8 cellular contexts compared by ENCODE assay signal in genomic region chr21:32392880-32393676, GRCh38. TPM values are rescaled to one million over a fixed set of nuclear protein-coding genes. Genes with fewer than 3 reads are reported as not detected.
DNase-seq lines count a peak whose midpoint lies in the region; ATAC-seq and TF ChIP-seq lines count a peak whose summit lies in the region.

Gene URB1, minus strand, starts transcription at chr21:32393012. Its CDS starts 102 bp downstream, at chr21:32392910.

- H2AFZ ChIP-seq in OCI-LY1 (ENCODE audit: low read length) = peak within 1 kb of the TSS; percentile 66; the same call in 1 of the 2 replicates

- CTCF ChIA-PET in Calu3 (lab: Charles Lee) = interaction anchor here (0.9 to 1.4 kb wide), 3 partner anchors 10 to 208 kb away, joined by 3 to 6 read pairs (median 4); no protein-coding TSS in a partner anchor

- H3F3A ChIP-seq in OCI-LY1 (ENCODE audit: insufficient read depth, low read length) = no peaks in the 10 kb centered on the region

- H3K9ac ChIP-seq in HUES64 (ENCODE audit: low read depth, low read length) (peak within 1 kb of the TSS; percentile 76), OCI-LY1 (ENCODE audit: low read length) (peak within 1 kb of the TSS; percentile 79)

- H3K4me2 ChIP-seq in OCI-LY1 (ENCODE audit: low read length) = peak within 1 kb of the TSS; percentile 89

- intact Hi-C loops in Calu3 (cut with micrococcal nuclease; ENCODE audit: unreplicated experiment) = no loop called here

- BruUV-seq in Calu3 (replicated peaks; lab: Mats Ljungman, UMichigan) = TSS peak; percentile 100

- H3K4me1 ChIP-seq in HUES64 (ENCODE audit: insufficient read depth, low read length) (peaks cover 3% of the 10 kb centered on the region; the same call in 1 of the 2 replicates), OCI-LY1 (ENCODE audit: insufficient read depth, low read length, severe bottlenecking) (peaks cover 39% of the 10 kb centered on the region), mononuclear cell (ENCODE audit: insufficient read depth, low read length) (peaks cover 22% of the 10 kb centered on the region)

- peaks cover 19% of the 10 kb centered on the region for H3K4me1 Mint-ChIP-seq in Calu3 (ENCODE audit: low read depth, unreplicated experiment)

- no peaks in the 10 kb centered on the region for H4K20me1 ChIP-seq in OCI-LY1 (ENCODE audit: insufficient read depth, low read length)

- H3K27me3 ChIP-seq in HUES64 (ENCODE audit: insufficient read depth, low read length) = peaks cover 5% of the 10 kb centered on the region; the same call in 1 of the 2 replicates
- no peaks in the 10 kb centered on the region for H3K27me3 ChIP-seq in OCI-LY1 (ENCODE audit: insufficient read depth, low read length)
- H3K27me3 ChIP-seq in mononuclear cell (ENCODE audit: insufficient read depth, low read length) = no peaks in the 10 kb centered on the region

- H3K36me3 Mint-ChIP-seq in Calu3 (ENCODE audit: insufficient read depth, unreplicated experiment) = peaks cover 22% of the 10 kb centered on the region

- peak within 1 kb of the TSS; percentile 85 for H3K27ac Mint-ChIP-seq in Calu3 (ENCODE audit: unreplicated experiment)

- H3K9me2 ChIP-seq in OCI-LY1 (ENCODE audit: low read depth, low read length) = no peaks in the 10 kb centered on the region

- peak within 1 kb of the TSS; percentile 83 for H3K4me3 ChIP-seq in HUES64 (ENCODE audit: low read length)
- peak within 1 kb of the TSS; percentile 88 for H3K4me3 ChIP-seq in OCI-LY1 (ENCODE audit: low read depth, low read length, poor library complexity, severe bottlenecking)
- H3K4me3 ChIP-seq in mononuclear cell (ENCODE audit: low read length) = peak within 1 kb of the TSS; percentile 73

- peaks cover 39% of the 10 kb centered on the region for H3K79me2 ChIP-seq in OCI-LY1 (ENCODE audit: insufficient read depth, low read length)

- H3K36me3 ChIP-seq in HUES64 (ENCODE audit: insufficient read depth, low read length) (peaks cover 3% of the 10 kb centered on the region), OCI-LY1 (ENCODE audit: insufficient read depth, low read length) (peaks cover 24% of the 10 kb centered on the region; the same call in 1 of the 2 replicates)

- DNase-seq in Calu3 (peak; percentile 93), activated T-cell treated with anti-CD3 and anti-CD28 coated beads for 1 hour (ENCODE audit: low read depth) (peak; percentile 97), epidermal melanocyte (ENCODE audit: insufficient read length, low spot score) (peak; percentile 66)
- peak; percentile 89 for DNase-seq in stimulated activated CD8-positive, alpha-beta memory T cell treated with anti-CD3 and anti-CD28 coated beads, Interleukin-4, amount 100 ng/mL, for 1 hour (ENCODE audit: low read depth in 2 of 2, low spot score in 1 of 2)

- ATAC-seq in GM21390 (IDR thresholded peaks at IDR 0.05; ENCODE audit: unreplicated experiment) = peak; percentile 94

- 0 out of 2 replicates have a peak, but pooled peaks cover 4% of the 10 kb centered on the region for H3K9me3 ChIP-seq in HUES64 (ENCODE audit: insufficient read depth, low read depth, low read length)
- H3K9me3 ChIP-seq in OCI-LY1 (ENCODE audit: low read length) = peaks cover 4% of the 10 kb centered on the region; the same call in 1 of the 2 replicates
- H3K9me3 ChIP-seq in mononuclear cell (ENCODE audit: low read depth, low read length) = no peaks in the 10 kb centered on the region

- peak within 1 kb of the TSS; percentile 48; the same call in 1 of the 2 replicates for H3K27ac ChIP-seq in HUES64 (ENCODE audit: low read depth, low read length)
- H3K27ac ChIP-seq in OCI-LY1 (ENCODE audit: low read depth, low read length, poor library complexity, severe bottlenecking) = no peak within 1 kb of the TSS

- H3K4me3 Mint-ChIP-seq in Calu3 (ENCODE audit: low read depth, unreplicated experiment) = peak within 1 kb of the TSS; percentile 80

- TF ChIP-seq CTCF in Calu3 (IDR thresholded peaks at IDR 0.05; ENCODE audit: unreplicated experiment) (no peak), OCI-LY1 (IDR thresholded peaks at IDR 0.05; ENCODE audit: low read length) (no peak)

- H3K9me3 Mint-ChIP-seq in Calu3 (ENCODE audit: low read depth, unreplicated experiment) = no peaks in the 10 kb centered on the region

- no peaks in the 10 kb centered on the region for H3K27me3 Mint-ChIP-seq in Calu3 (ENCODE audit: unreplicated experiment)

- WGBS in HUES64 = 28% methylated on average over 59 of the region's 59 CpGs

RNA-seq across cellular contexts. Expression of gene URB1, which starts in this region (rescaled TPM):
- total RNA-seq in Calu3 (2022) (16.5 and 19.2 TPM in 2 replicates), mononuclear cell (3.5 TPM)
- 12.6 TPM for polyA plus RNA-seq in HUES64 (2013, experiment 1 of 2)
- polyA plus RNA-seq in HUES64 (2013, experiment 2 of 2) = 11.9 TPM
